In genomic region chr20:61260905-61261304, GRCh38 we compare ENCODE assay signal across 21 cellular contexts. TPM values are rescaled to one million over a fixed set of nuclear protein-coding genes. Genes with fewer than 3 reads are reported as not detected.
DNase-seq lines count a peak whose midpoint lies in the region; FAIRE-seq and TF ChIP-seq lines count a peak whose summit lies in the region.
"Had no signal": no experiment of that assay in that cellular context is flagged by ENCODE, and none has a peak within 500 bp of the region (broad histone marks: within the 10 kb centered on the region; RNA-seq: fewer than 3 reads in every experiment).

No MANE protein-coding gene starts in this region.

- H3K4me3 ChIP-seq in AG04450 (ENCODE audit: low read depth, low read length) (no peak overlapping the region), astrocyte of the spinal cord (ENCODE audit: low read depth, low read length) (no peak overlapping the region), kidney epithelial cell (ENCODE audit: low read depth, low read length) (no peak overlapping the region)
- H3K4me3 ChIP-seq: coronary artery, left ventricle myocardium inferior, mucosa of descending colon, tibial nerve had no signal

- H3K27ac ChIP-seq in AG04450 (ENCODE audit: low read depth, low read length) = no peak overlapping the region
- H3K27ac ChIP-seq: coronary artery, left ventricle myocardium inferior, tibial nerve had no signal

- 0 out of 2 replicates have a peak, but pooled peaks have one; percentile 8 for TF ChIP-seq CTCF in AG04450 (IDR thresholded peaks at IDR 0.05; ENCODE audit: low read depth, low read length)
- TF ChIP-seq CTCF in astrocyte of the spinal cord (IDR thresholded peaks at IDR 0.05; ENCODE audit: low read depth, low read length) = peak; percentile 26
- TF ChIP-seq CTCF in kidney epithelial cell (IDR thresholded peaks at IDR 0.05; ENCODE audit: insufficient read depth, low read length, poor library complexity, severe bottlenecking) = peak; percentile 43

- CTCF ChIA-PET in AG04450 (lab: Charles Lee) = no interaction called here

- intact Hi-C loops in posterior vena cava (cut with DNase I) = no loop called here

- in situ Hi-C loops in astrocyte of the spinal cord (cut with HindIII; ENCODE audit: low sequenced_read_pairs) = no loop called here

- no peak for FAIRE-seq in GM19239 (lab: Jason Lieb, UNC)
- FAIRE-seq: RCC 7860 had no signal

- no peaks in the 10 kb centered on the region for H3K27me3 ChIP-seq in AG04450 (ENCODE audit: control insufficient read depth, insufficient read depth, low read length)
- H3K27me3 ChIP-seq in kidney epithelial cell (ENCODE audit: control insufficient read depth, insufficient read depth, low read length) = no peaks in the 10 kb centered on the region

- DNase-seq in AG04450 (ENCODE audit: low read depth, low spot score) = no peak
- peak; percentile 16 for DNase-seq in HT1080 (ENCODE audit: low read depth)
- DNase-seq in astrocyte of the spinal cord (ENCODE audit: low read depth, low spot score) = no peak
- DNase-seq in kidney epithelial cell (ENCODE audit: low read depth) = no peak
- DNase-seq in activated CD4-positive, CD25-positive, alpha-beta regulatory T cell treated with anti-CD3 and anti-CD28 coated beads, Interleukin-2, amount 50 U/mL, for 72 hours = no peak
- no peak for DNase-seq in posterior vena cava (ENCODE audit: low spot score)
- DNase-seq in GM19239 (ENCODE audit: insufficient read length, low spot score) = no peak
- DNase-seq in Ammon's horn (ENCODE audit: low spot score) = no peak
- DNase-seq: activated CD4-positive, alpha-beta T cell treated with anti-CD3 and anti-CD28 coated beads, Interleukin-2, amount 50 U/mL, for 1 hour; activated naive CD4-positive, alpha-beta T cell; Caco-2; HCEC 1CT; Kasumi-1; left ventricle myocardium inferior; mucosa of descending colon; NCI-H526 treated with DMSO at 0.1 percent for 48 hours; right cardiac atrium; stimulated activated naive CD4-positive, alpha-beta T cell treated with Interleukin-2 at 50 U/mL for 16 hours had no signal

- no peaks in the 10 kb centered on the region for H3K9me3 ChIP-seq in AG04450 (ENCODE audit: control insufficient read depth, insufficient read depth, low read length)
- H3K9me3 ChIP-seq: mucosa of descending colon had no signal

- POLR2A ChIA-PET in AG04450 (lab: Yijun Ruan, JAX) = no interaction called here

- H3K36me3 ChIP-seq in kidney epithelial cell (ENCODE audit: control insufficient read depth, insufficient read depth, low read length) = no peaks in the 10 kb centered on the region
- H3K36me3 ChIP-seq: left ventricle myocardium inferior, tibial nerve had no signal

RNA-seq across cellular contexts. Expression of gene CDH4, which starts 8.8 kb away (rescaled TPM):
- 1.6 and 2.1 TPM in 2 replicates for polyA plus RNA-seq in AG04450 (2011; rRNA removed)
- 3.6 and 4.5 TPM in 2 replicates for polyA minus RNA-seq in AG04450 (2011; rRNA and poly(A)+ RNA removed)
- total RNA-seq in HT1080 (2014; rRNA removed; shearing (Covaris generic)) = 9.0 and 10.8 TPM in 2 replicates
- 2.3 and 2.4 TPM in 2 replicates for polyA plus RNA-seq in HT1080 (2015; cell fraction: cytosol; rRNA removed)
- polyA plus RNA-seq in HT1080 (2015; cell fraction: nucleus; rRNA removed) = 3.3 TPM in 2 replicates
- total RNA-seq in kidney epithelial cell (39.7 and 50.9 TPM in 2 replicates), posterior vena cava (under 1 TPM; 0.19 to 0.65 TPM)
- total RNA-seq: Caco-2 had no signal
